In genomic region chr11:75107187-75107586, GRCh38 we compare ENCODE assay signal across 1 cellular context.
TF ChIP-seq lines count a peak whose summit lies in the region.

No MANE protein-coding gene starts in this region.

TF ChIP-seq in IMR-90, 13 proteins besides CTCF, POLR2A, EP300 and RAD21:
- TF ChIP-seq FOS (IDR thresholded peaks at IDR 0.05; ENCODE audit: low read depth, low read length) (0 out of 2 replicates have a peak, but pooled peaks have one; percentile 11), MAFK (IDR thresholded peaks at IDR 0.05; ENCODE audit: low read depth, low read length) (no peak)
TF ChIP-seq in IMR-90: peak in this region for 1.
